In the genomic region with DNA sequence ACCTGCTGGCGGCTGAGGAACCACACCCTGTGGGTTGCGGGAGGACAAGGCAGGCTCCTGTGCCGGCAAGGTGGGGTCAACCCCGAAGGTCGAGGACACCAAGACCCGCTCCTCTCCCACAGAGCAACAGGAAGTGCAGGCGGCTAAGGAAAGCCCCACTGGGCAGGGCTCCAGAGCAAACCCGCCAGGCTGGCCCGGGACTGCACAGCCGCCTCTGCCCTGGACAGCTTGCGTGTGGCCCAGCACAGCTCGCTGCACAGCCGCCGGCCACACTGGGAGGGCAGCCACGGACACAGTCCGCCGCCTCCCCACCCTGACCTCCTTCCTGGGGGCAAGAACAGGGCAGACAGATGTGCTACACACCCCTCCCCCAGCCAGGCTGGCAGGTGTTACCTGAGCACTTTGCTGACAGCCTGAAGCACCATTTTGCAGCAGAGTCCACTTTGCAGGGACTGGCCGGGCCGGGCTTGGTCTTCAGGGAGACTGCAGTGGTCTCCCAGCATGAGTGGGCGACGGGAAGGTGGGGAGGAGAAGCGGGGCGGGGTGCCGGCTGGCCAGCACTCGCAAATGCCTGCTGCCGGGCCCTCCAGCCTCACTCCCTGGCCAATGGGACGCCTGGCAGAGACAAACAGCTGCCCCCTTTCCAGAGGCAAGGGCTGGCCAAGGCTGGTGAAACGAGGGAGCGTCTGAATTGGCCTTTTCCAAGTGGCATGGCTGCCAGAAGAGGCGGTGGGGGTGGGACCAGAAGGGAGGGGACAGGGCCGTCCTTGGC, we compare ENCODE assay signal across 8 cellular contexts. TPM values are rescaled to one million over a fixed set of nuclear protein-coding genes. Genes with fewer than 3 reads are reported as not detected.
DNase-seq lines count a peak whose midpoint lies in the region; ATAC-seq and TF ChIP-seq lines count a peak whose summit lies in the region.

A gene with protein sequence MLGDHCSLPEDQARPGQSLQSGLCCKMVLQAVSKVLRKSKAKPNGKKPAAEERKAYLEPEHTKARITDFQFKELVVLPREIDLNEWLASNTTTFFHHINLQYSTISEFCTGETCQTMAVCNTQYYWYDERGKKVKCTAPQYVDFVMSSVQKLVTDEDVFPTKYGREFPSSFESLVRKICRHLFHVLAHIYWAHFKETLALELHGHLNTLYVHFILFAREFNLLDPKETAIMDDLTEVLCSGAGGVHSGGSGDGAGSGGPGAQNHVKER (minus strand): TSS at position 726 of the 772 bp plus-strand sequence. CDS start 223 bp downstream, at position 503.

- ATAC-seq in GM21526 (IDR thresholded peaks at IDR 0.05; ENCODE audit: low FRiP score, unreplicated experiment) (no peak), HG02938 (IDR thresholded peaks at IDR 0.05; ENCODE audit: unreplicated experiment) (no peak), HG02840 (IDR thresholded peaks at IDR 0.05; ENCODE audit: low FRiP score, unreplicated experiment) (no peak)

- H3K27ac Mint-ChIP-seq in endothelial cell (ENCODE audit: unreplicated experiment): no peak within 1 kb of the TSS

- DNase-seq in AG08396 (ENCODE audit: low spot score) (peak; percentile 47), LHCN-M2 (ENCODE audit: low read depth) (no peak), endothelial cell (ENCODE audit: low spot score) (no peak), NCI-H526 treated with DMSO at 0.1 percent for 48 hours (lab: John Stamatoyannopoulos, UW) (no peak)

- peaks cover 8% of the 10 kb centered on the region for H3K27me3 Mint-ChIP-seq in endothelial cell (ENCODE audit: unreplicated experiment)

- peaks cover 16 to 82% of the 10 kb centered on the region in 2 donors for H3K4me1 ChIP-seq in muscle layer of duodenum (ENCODE audit: control insufficient read depth in 1 of 2, insufficient read depth in 2 of 2, low read length in 2 of 2)

- peaks cover 9% of the 10 kb centered on the region for H3K4me1 Mint-ChIP-seq in endothelial cell (ENCODE audit: unreplicated experiment)

- H3K27ac ChIP-seq in muscle layer of duodenum (ENCODE audit: low read length): no peak within 1 kb of the TSS

- peaks cover 3% of the 10 kb centered on the region for H3K36me3 Mint-ChIP-seq in endothelial cell (ENCODE audit: low read depth, unreplicated experiment)

- no peaks in the 10 kb centered on the region for H3K9me3 ChIP-seq in muscle layer of duodenum (ENCODE audit: control insufficient read depth in 1 of 2, low read length in 2 of 2)

- no peak for TF ChIP-seq CTCF in endothelial cell (IDR thresholded peaks at IDR 0.05; ENCODE audit: unreplicated experiment)

- H3K36me3 ChIP-seq in muscle layer of duodenum (ENCODE audit: control insufficient read depth in 1 of 2, insufficient read depth in 2 of 2, low read length in 2 of 2): no peaks in the 10 kb centered on the region

- H3K4me3 ChIP-seq in muscle layer of duodenum (ENCODE audit: low read depth in 1 of 2, low read length in 2 of 2): peak within 1 kb of the TSS; percentile 21 to 61

- H3K9me3 Mint-ChIP-seq in endothelial cell (ENCODE audit: unreplicated experiment): no peaks in the 10 kb centered on the region

- H3K27me3 ChIP-seq in muscle layer of duodenum (ENCODE audit: low read depth, low read length): no peaks in the 10 kb centered on the region

- H3K4me3 Mint-ChIP-seq in endothelial cell (ENCODE audit: unreplicated experiment): no peak within 1 kb of the TSS

RNA-seq across cellular contexts. Expression of the gene that starts here (rescaled TPM):
- 11.9 and 19.9 TPM in 2 replicates for total RNA-seq in LHCN-M2 (2014; rRNA removed)
- 17.9 TPM for polyA plus RNA-seq in LHCN-M2 (2012)
- 37.5 TPM for total RNA-seq in endothelial cell (ENCODE audit: unreplicated experiment)
